ENCODE assay signal across 13 cellular contexts in genomic region chr16:718922-719321, GRCh38. TPM values are rescaled to one million over a fixed set of nuclear protein-coding genes. Genes with fewer than 3 reads are reported as not detected.
DNase-seq lines count a peak whose midpoint lies in the region; ATAC-seq, FAIRE-seq and TF ChIP-seq lines count a peak whose summit lies in the region.
"Had no signal": no experiment of that assay in that cellular context is flagged by ENCODE, and none has a peak within 500 bp of the region (broad histone marks: within the 10 kb centered on the region; RNA-seq: fewer than 3 reads in every experiment).

No MANE protein-coding gene starts in this region.

- H4K20me1 ChIP-seq in BLaER1 (peaks cover 68% of the 10 kb centered on the region), HCT116 (ENCODE audit: insufficient read depth) (peaks cover 3% of the 10 kb centered on the region; the same call in 1 of the 2 replicates)

- H3K4me1 ChIP-seq in BLaER1 (peaks cover 86% of the 10 kb centered on the region), HCT116 (ENCODE audit: control insufficient read depth in 1 of 2, insufficient read depth in 2 of 2, low read length in 2 of 2) (peaks cover 36 to 73% of the 10 kb centered on the region in 2 experiments), mucosa of rectum (ENCODE audit: control insufficient read depth in 2 of 2, insufficient read depth in 2 of 2, low read length in 2 of 2) (peaks cover 44 to 47% of the 10 kb centered on the region in 2 donors)

- POLR2A ChIA-PET in HCT116 (lab: Charles Lee), result interaction anchor here (0.6 to 0.7 kb wide), 3 partner anchors 14 to 58 kb away, joined by 3 read pairs; no protein-coding TSS in a partner anchor

- no peak for TF ChIP-seq RAD21 in HCT116 (IDR thresholded peaks at IDR 0.05; ENCODE audit: low read depth)

- peak overlapping the region; percentile 100 for H3K4me2 ChIP-seq in BLaER1
- peak overlapping the region; percentile 80 for H3K4me2 ChIP-seq in HCT116 (ENCODE audit: low read length)

- H3K4me3 Mint-ChIP-seq in activated T-helper 17 cell treated with anti-CD3 and anti-CD28 coated beads, Interleukin-2, amount 50 U/mL, for 72 hours, result peak overlapping the region; percentile 80

- H3K36me3 ChIP-seq in BLaER1, result no peaks in the 10 kb centered on the region
- H3K36me3 ChIP-seq in HCT116 (ENCODE audit: control insufficient read depth in 1 of 2, insufficient read depth in 2 of 2, low read length in 2 of 2), result no peaks in the 10 kb centered on the region
- H3K36me3 ChIP-seq in mucosa of rectum (ENCODE audit: control insufficient read depth in 2 of 2, insufficient read depth in 2 of 2, low read length in 2 of 2), result no peaks in the 10 kb centered on the region
- H3K36me3 ChIP-seq: pancreas had no signal

- no peak overlapping the region for H3K27ac Mint-ChIP-seq in activated T-helper 17 cell treated with anti-CD3 and anti-CD28 coated beads, Interleukin-2, amount 50 U/mL, for 72 hours

- no peaks in the 10 kb centered on the region for H3K27me3 Mint-ChIP-seq in activated T-helper 17 cell treated with anti-CD3 and anti-CD28 coated beads, Interleukin-2, amount 50 U/mL, for 72 hours

- no peak for TF ChIP-seq CTCF in HCT116 (IDR thresholded peaks at IDR 0.05 in 2 of 3, conservative IDR thresholded peaks at IDR 0.05 in 1 of 3; ENCODE audit: borderline replicate concordance in 1 of 3, insufficient read depth in 1 of 3, low read depth in 2 of 3, low read length in 2 of 3)

- CTCF ChIA-PET in HCT116 (lab: Charles Lee), result interaction anchor here (1.4 to 1.8 kb wide), 3 partner anchors 9 to 70 kb away, joined by 4 to 9 read pairs (median 6); partner anchors contain the start of genes CHTF18 and RPUSD1

- H3K4me1 Mint-ChIP-seq in activated T-helper 17 cell treated with anti-CD3 and anti-CD28 coated beads, Interleukin-2, amount 50 U/mL, for 72 hours, result no peaks in the 10 kb centered on the region

- no peaks in the 10 kb centered on the region for H3K9me3 ChIP-seq in BLaER1
- H3K9me3 ChIP-seq in HCT116 (ENCODE audit: control insufficient read depth in 1 of 2, insufficient read depth in 1 of 2, low read depth in 1 of 2, low read length in 2 of 2), result no peaks in the 10 kb centered on the region
- no peaks in the 10 kb centered on the region for H3K9me3 ChIP-seq in mucosa of rectum (ENCODE audit: control insufficient read depth in 2 of 2, low read length in 2 of 2)
- H3K9me3 ChIP-seq: pancreas had no signal

- RAD21 ChIA-PET in HCT116 (lab: Charles Lee; ENCODE audit: low non-redundant PET in 1 of 2, low total read pairs in 2 of 2, uncharacterized antibody in 2 of 2, unreplicated experiment in 2 of 2), result no interaction called here

- H2AFZ ChIP-seq in HCT116 (ENCODE audit: low read depth, low read length, poor library complexity, severe bottlenecking), result no peak overlapping the region

- TF ChIP-seq POLR2A in HCT116 (IDR thresholded peaks at IDR 0.05; ENCODE audit: borderline replicate concordance, extremely low read depth, insufficient read depth, insufficient read length), result peak; percentile 10

- H3K9me3 Mint-ChIP-seq in activated T-helper 17 cell treated with anti-CD3 and anti-CD28 coated beads, Interleukin-2, amount 50 U/mL, for 72 hours, result no peaks in the 10 kb centered on the region

- FAIRE-seq in HTR-8/SVneo (lab: Jason Lieb, UNC), result no peak
- FAIRE-seq: pancreas had no signal

- no peaks in the 10 kb centered on the region for H3K9me2 ChIP-seq in HCT116 (ENCODE audit: insufficient read depth)

- no peak for DNase-seq in HCT116 (ENCODE audit: low read depth, low spot score)
- no peak for DNase-seq in NCI-H1417 (lab: John Stamatoyannopoulos, UW)
- no peak for DNase-seq in HTR-8/SVneo (ENCODE audit: insufficient read length, low spot score)
- DNase-seq in NAMALWA (ENCODE audit: low spot score), result no peak
- DNase-seq in stimulated activated naive CD4-positive, alpha-beta T cell treated with Interleukin-2 at 50 U/mL for 16 hours (lab: John Stamatoyannopoulos, UW), result no peak
- DNase-seq: activated CD4-positive, alpha-beta T cell treated with anti-CD3 and anti-CD28 coated beads for 48 hours; effector memory CD4-positive, alpha-beta T cell; NCI-H1436 treated with DMSO at 0.1 percent for 48 hours; pancreas had no signal

- intact Hi-C loops in HCT116 (cut with micrococcal nuclease), result no loop called here

- H3K27me3 ChIP-seq in BLaER1 (peaks cover 27% of the 10 kb centered on the region), HCT116 (ENCODE audit: insufficient read depth, low read length) (no peaks in the 10 kb centered on the region), mucosa of rectum (ENCODE audit: control insufficient read depth in 2 of 2, insufficient read depth in 2 of 2, low read length in 2 of 2) (peaks cover 8 to 9% of the 10 kb centered on the region in 2 donors)
- H3K27me3 ChIP-seq: pancreas had no signal

- peak overlapping the region; percentile 75 for H3K27ac ChIP-seq in BLaER1
- peak overlapping the region; percentile 100 for H3K27ac ChIP-seq in HCT116 (ENCODE audit: low read depth, low read length)
- peak overlapping the region; percentile 53 to 67 for H3K27ac ChIP-seq in mucosa of rectum (ENCODE audit: low read depth in 2 of 2, low read length in 2 of 2)

- peaks cover 25% of the 10 kb centered on the region for H3K79me2 ChIP-seq in HCT116 (ENCODE audit: insufficient read depth, low read length)

- H3K9ac ChIP-seq in BLaER1 (peak overlapping the region; percentile 91; the same call in 1 of the 2 replicates), HCT116 (ENCODE audit: low read length) (peak overlapping the region; percentile 98), mucosa of rectum (ENCODE audit: low read depth in 1 of 2, low read length in 2 of 2) (peak overlapping the region; percentile 10 to 52)

- H3K4me3 ChIP-seq in BLaER1, result peak overlapping the region; percentile 83; the same call in 1 of the 2 replicates
- 0 out of 4 replicates have a peak overlapping the region, but pooled peaks of 1 of the 2 experiments have one; percentile 87 for H3K4me3 ChIP-seq in HCT116 (replicated peaks in 1 of 2; ENCODE audit: low read depth in 1 of 2, low read length in 2 of 2)
- peak overlapping the region; percentile 31 to 41 for H3K4me3 ChIP-seq in mucosa of rectum (ENCODE audit: low read length in 2 of 2)
- H3K4me3 ChIP-seq: pancreas had no signal

- no TSS peak for BruUV-seq in HCT116 (replicated peaks; lab: Mats Ljungman, UMichigan)

- H3K36me3 Mint-ChIP-seq in activated T-helper 17 cell treated with anti-CD3 and anti-CD28 coated beads, Interleukin-2, amount 50 U/mL, for 72 hours (ENCODE audit: low read depth), result no peaks in the 10 kb centered on the region

- ATAC-seq in HCT116, result no peak
- ATAC-seq in activated T-helper 17 cell treated with anti-CD3 and anti-CD28 coated beads, Interleukin-2, amount 50 U/mL, for 72 hours (replicated peaks), result no peak
- ATAC-seq: left lobe of liver, pancreas had no signal

TF ChIP-seq in HCT116, 20 proteins besides CTCF, POLR2A, EP300 and RAD21 (continues in another document):
- TF ChIP-seq POLR2AphosphoS5 (IDR thresholded peaks at IDR 0.05; ENCODE audit: low read depth, low read length) (no peak), ZNF274 (IDR thresholded peaks at IDR 0.05; ENCODE audit: low read depth, low read length) (no peak), YY1 (IDR thresholded peaks at IDR 0.05; ENCODE audit: extremely low read depth, insufficient replicate concordance, low read depth, low read length) (no peak), ZBTB33 (IDR thresholded peaks at IDR 0.05; ENCODE audit: extremely low read depth, insufficient replicate concordance, low read length) (no peak), JUND (IDR thresholded peaks at IDR 0.05) (no peak), EGR1 (IDR thresholded peaks at IDR 0.05; ENCODE audit: low read depth) (no peak), EZH2 (IDR thresholded peaks at IDR 0.05) (no peak), ATF3 (IDR thresholded peaks at IDR 0.05) (no peak), SIN3A (IDR thresholded peaks at IDR 0.05; ENCODE audit: low read depth) (no peak), CBX3 (IDR thresholded peaks at IDR 0.05; ENCODE audit: low read depth) (no peak), TCF7L2 (IDR thresholded peaks at IDR 0.05; ENCODE audit: borderline replicate concordance, extremely low read depth, insufficient read depth, insufficient read length) (no peak), EZH2phosphoT487 (IDR thresholded peaks at IDR 0.05; ENCODE audit: borderline replicate concordance) (no peak)

RNA-seq across cellular contexts. Expression of gene ANTKMT, which starts 2.0 kb away (rescaled TPM):
- 65.4 TPM for total RNA-seq in HCT116 (2021; ENCODE audit: unreplicated experiment)
- polyA plus RNA-seq in HCT116 (2012), result 27.5 and 33.3 TPM in 2 replicates
- total RNA-seq in activated T-helper 17 cell treated with anti-CD3 and anti-CD28 coated beads, Interleukin-2, amount 50 U/mL, for 72 hours, result 10 to 100 TPM; 13.5 to 22.4 TPM

RNA-seq across cellular contexts. Expression of gene METRN, which starts 4.0 kb away (rescaled TPM):
- total RNA-seq in HCT116 (2021; ENCODE audit: unreplicated experiment), result 193 TPM
- 121 and 125 TPM in 2 replicates for polyA plus RNA-seq in HCT116 (2012)
- 1 to 10 TPM; 4.5 to 8.4 TPM for total RNA-seq in activated T-helper 17 cell treated with anti-CD3 and anti-CD28 coated beads, Interleukin-2, amount 50 U/mL, for 72 hours

RNA-seq across cellular contexts. Expression of gene CCDC78, which starts 7.3 kb away (rescaled TPM):
- total RNA-seq in HCT116 (2021; ENCODE audit: unreplicated experiment), result 22.9 TPM
- 6.8 and 7.7 TPM in 2 replicates for polyA plus RNA-seq in HCT116 (2012)
- 1 to 10 TPM; 4.3 to 4.4 TPM for total RNA-seq in activated T-helper 17 cell treated with anti-CD3 and anti-CD28 coated beads, Interleukin-2, amount 50 U/mL, for 72 hours

RNA-seq across cellular contexts. Expression of gene HAGHL, which starts 8.0 kb away (rescaled TPM):
- total RNA-seq in HCT116 (2021; ENCODE audit: unreplicated experiment), result 74.8 TPM
- 56.8 and 61.7 TPM in 2 replicates for polyA plus RNA-seq in HCT116 (2012)
- total RNA-seq in activated T-helper 17 cell treated with anti-CD3 and anti-CD28 coated beads, Interleukin-2, amount 50 U/mL, for 72 hours, result 10 to 100 TPM in 1 of 2 donors, 1 to 10 TPM in 1; 9.2 to 14.0 TPM

RNA-seq across cellular contexts. Expression of gene FBXL16, which starts 13.3 kb away (rescaled TPM):
- total RNA-seq in HCT116 (2021; ENCODE audit: unreplicated experiment), result 49.7 TPM
- polyA plus RNA-seq in HCT116 (2012), result 32.0 and 36.7 TPM in 2 replicates
- total RNA-seq in activated T-helper 17 cell treated with anti-CD3 and anti-CD28 coated beads, Interleukin-2, amount 50 U/mL, for 72 hours, result 10 to 100 TPM in 1 of 2 donors, 1 to 10 TPM in 1; 6.4 to 23.6 TPM

Comparison
In these comparisons a context has a peak if more than half of its experiments do, and no peak if none do; other contexts are left out.
1. H3K9ac ChIP-seq: peak in every context shown above with its lines; median percentile 98 in HCT116; 91 in BLaER1; 31 in mucosa of rectum.
2. RNA of gene METRN, which starts 4.0 kb away (total RNA-seq): 193 TPM in HCT116 (single experiment); 4.5 to 8.4 TPM in activated T-helper 17 cell treated with anti-CD3 and anti-CD28 coated beads, Interleukin-2, amount 50 U/mL, for 72 hours; every median in the first group is over 10 times any median in the second.
3. Peak in every context shown above with its lines, with median percentiles within 50 percentile points of each other: H3K27ac ChIP-seq.